ENCODE assay signal across 10 cellular contexts in the genomic region with DNA sequence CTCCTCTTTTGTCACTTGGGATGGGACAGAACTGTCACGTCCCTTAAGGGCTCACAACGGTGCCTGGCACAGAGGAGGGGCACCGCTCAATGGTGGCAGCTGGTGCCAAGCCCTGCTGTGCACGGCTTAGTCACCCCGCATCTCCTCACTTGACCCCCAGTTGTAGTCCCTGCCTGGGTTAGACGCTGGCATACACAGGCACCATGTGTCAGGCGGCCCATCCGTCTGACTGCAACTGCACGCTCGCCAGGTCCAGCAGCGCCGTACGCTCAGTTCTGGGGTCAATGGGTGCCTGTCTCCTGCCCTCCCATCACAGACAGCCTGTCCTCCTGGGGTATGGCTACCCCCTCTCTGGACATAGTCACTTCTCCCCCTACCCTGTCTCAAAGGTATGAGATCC. TPM values are rescaled to one million over a fixed set of nuclear protein-coding genes. Genes with fewer than 3 reads are reported as not detected.
DNase-seq lines count a peak whose midpoint lies in the region; ATAC-seq lines count a peak whose summit lies in the region.
"Had no signal": no experiment of that assay in that cellular context is flagged by ENCODE, and none has a peak within 500 bp of the region (broad histone marks: within the 10 kb centered on the region; RNA-seq: fewer than 3 reads in every experiment).

No MANE protein-coding gene starts in this region.

- no peak overlapping the region for H3K4me3 ChIP-seq in muscle layer of colon (ENCODE audit: low read depth in 1 of 2, low read length in 2 of 2)

- no peaks in the 10 kb centered on the region for H3K27me3 Mint-ChIP-seq in activated naive CD8-positive, alpha-beta T cell
- H3K27me3 Mint-ChIP-seq in activated naive CD8-positive, alpha-beta T cell treated with anti-CD3 and anti-CD28 coated beads for 36 hours, result no peaks in the 10 kb centered on the region

- no peaks in the 10 kb centered on the region for H3K36me3 ChIP-seq in muscle layer of colon (ENCODE audit: insufficient read depth, low read length)
- H3K36me3 ChIP-seq: SJSA1 had no signal

- H3K27ac ChIP-seq in muscle layer of colon (ENCODE audit: low read depth, low read length), result peak overlapping the region; percentile 62
- peak overlapping the region; percentile 93 for H3K27ac ChIP-seq in temporal lobe (ENCODE audit: low read depth, low read length)
- H3K27ac ChIP-seq: SJSA1 had no signal

- H3K9me3 Mint-ChIP-seq in activated naive CD8-positive, alpha-beta T cell (ENCODE audit: low read depth), result no peaks in the 10 kb centered on the region
- no peaks in the 10 kb centered on the region for H3K9me3 Mint-ChIP-seq in activated naive CD8-positive, alpha-beta T cell treated with anti-CD3 and anti-CD28 coated beads for 36 hours

- DNase-seq in activated naive CD8-positive, alpha-beta T cell treated with anti-CD3 and anti-CD28 coated beads for 36 hours, result no peak
- peak in 36 of 58 donors; percentile 17 to 87 (median 65) for DNase-seq in anterior cingulate cortex (lab: John Stamatoyannopoulos, UW)
- DNase-seq in central memory CD4-positive, alpha-beta T cell, result no peak
- DNase-seq: NCI-H2107 had no signal

- peaks cover 29% of the 10 kb centered on the region for H3K4me1 ChIP-seq in muscle layer of colon (ENCODE audit: insufficient read depth, low read length)

- H3K36me3 Mint-ChIP-seq in activated naive CD8-positive, alpha-beta T cell, result no peaks in the 10 kb centered on the region
- H3K36me3 Mint-ChIP-seq in activated naive CD8-positive, alpha-beta T cell treated with anti-CD3 and anti-CD28 coated beads for 36 hours, result no peaks in the 10 kb centered on the region

- no peak overlapping the region for H3K27ac Mint-ChIP-seq in activated naive CD8-positive, alpha-beta T cell
- H3K27ac Mint-ChIP-seq in activated naive CD8-positive, alpha-beta T cell treated with anti-CD3 and anti-CD28 coated beads for 36 hours, result no peak overlapping the region

- peak overlapping the region; percentile 84 for H3K4me3 Mint-ChIP-seq in activated naive CD8-positive, alpha-beta T cell
- no peak overlapping the region for H3K4me3 Mint-ChIP-seq in activated naive CD8-positive, alpha-beta T cell treated with anti-CD3 and anti-CD28 coated beads for 36 hours

- H3K27me3 ChIP-seq in muscle layer of colon (ENCODE audit: control insufficient read depth in 1 of 2, insufficient read depth in 2 of 2, low read length in 2 of 2), result no peaks in the 10 kb centered on the region
- H3K27me3 ChIP-seq: SJSA1 had no signal

- no peaks in the 10 kb centered on the region for H3K9me3 ChIP-seq in muscle layer of colon (ENCODE audit: low read length)
- H3K9me3 ChIP-seq: SJSA1 had no signal

- no peak for ATAC-seq in GM19467 (IDR thresholded peaks at IDR 0.05; ENCODE audit: unreplicated experiment)
- ATAC-seq in activated CD4-positive, CD25-positive, alpha-beta regulatory T cell treated with anti-CD3 and anti-CD28 coated beads, Interleukin-2, amount 50 U/mL, for 24 hours, result no peak

- H3K9ac ChIP-seq in muscle layer of colon (ENCODE audit: low read length), result peak overlapping the region; percentile 44

- H3K4me1 Mint-ChIP-seq in activated naive CD8-positive, alpha-beta T cell (ENCODE audit: low read depth), result peaks cover 26% of the 10 kb centered on the region
- H3K4me1 Mint-ChIP-seq in activated naive CD8-positive, alpha-beta T cell treated with anti-CD3 and anti-CD28 coated beads for 36 hours, result peaks cover 23% of the 10 kb centered on the region

RNA-seq across cellular contexts. Expression of a gene that starts 1.6 kb away (rescaled TPM):
- 10 to 100 TPM; 21.1 to 22.2 TPM for total RNA-seq in activated naive CD8-positive, alpha-beta T cell treated with anti-CD3 and anti-CD28 coated beads for 36 hours
- 67.9 TPM for total RNA-seq in temporal lobe

RNA-seq across cellular contexts. Expression of a gene that starts 12.2 kb away (rescaled TPM):
- total RNA-seq in activated naive CD8-positive, alpha-beta T cell treated with anti-CD3 and anti-CD28 coated beads for 36 hours, result 10 to 100 TPM; 21.9 to 22.8 TPM
- total RNA-seq in temporal lobe, result 57.0 TPM

Comparison
In these comparisons a context has a peak if more than half of its experiments do, and no peak if none do; other contexts are left out.
1. DNase-seq: peak in anterior cingulate cortex (36 of 58); none in activated naive CD8-positive, alpha-beta T cell treated with anti-CD3 and anti-CD28 coated beads for 36 hours (single experiment) and central memory CD4-positive, alpha-beta T cell (single experiment).